8 cellular contexts compared by ENCODE assay signal in the genomic region with DNA sequence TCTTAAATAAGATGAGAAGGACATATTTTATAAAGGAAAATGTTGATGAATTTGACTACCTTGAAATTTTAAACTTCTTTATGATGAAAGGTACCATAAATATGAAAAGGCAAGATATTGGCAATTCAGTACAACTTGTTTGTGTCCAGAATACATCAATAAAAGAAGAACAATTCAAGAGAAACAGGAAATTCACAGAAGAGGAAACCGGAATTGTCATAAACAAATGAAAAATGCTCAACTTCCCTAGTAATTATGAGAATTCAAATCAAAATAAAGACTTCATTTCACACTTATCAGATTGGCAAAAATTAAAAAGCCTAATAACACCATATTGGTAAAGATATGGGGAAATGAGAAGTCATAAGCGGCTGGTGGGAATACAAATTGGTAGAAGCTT. TPM values are rescaled to one million over a fixed set of nuclear protein-coding genes. Genes with fewer than 3 reads are reported as not detected.
DNase-seq lines count a peak whose midpoint lies in the region; ATAC-seq and TF ChIP-seq lines count a peak whose summit lies in the region.

No MANE protein-coding gene starts in this region.

- H3K9me3 Mint-ChIP-seq in activated CD4-positive, alpha-beta T cell treated with anti-CD3 and anti-CD28 coated beads for 36 hours (ENCODE audit: low read depth), result no peaks in the 10 kb centered on the region

- H3K36me3 ChIP-seq in Panc1 (ENCODE audit: control insufficient read depth, insufficient read depth, low read length) (no peaks in the 10 kb centered on the region), esophagus muscularis mucosa (no peaks in the 10 kb centered on the region), smooth muscle cell (ENCODE audit: low read depth) (no peaks in the 10 kb centered on the region), esophagus squamous epithelium (no peaks in the 10 kb centered on the region)

- H3K4me2 ChIP-seq in smooth muscle cell, result peak overlapping the region; percentile 90

- intact Hi-C loops in activated CD4-positive, alpha-beta T cell treated with anti-CD3 and anti-CD28 coated beads for 36 hours (cut with DNase I, micrococcal nuclease), result no loop called here
- intact Hi-C loops in Panc1 (cut with micrococcal nuclease; ENCODE audit: unreplicated experiment) (loop anchor here (10.0 kb wide), 1 partner anchor 53 kb away; the partner anchor contains the start of gene WSB1), esophagus muscularis mucosa (cut with DNase I) (no loop called here), esophagus squamous epithelium (cut with DNase I) (no loop called here)

- TF ChIP-seq POLR2A in esophagus muscularis mucosa (IDR thresholded peaks at IDR 0.05; ENCODE audit: low read depth) (no peak), esophagus squamous epithelium (IDR thresholded peaks at IDR 0.05) (no peak)

- H4K20me1 ChIP-seq in smooth muscle cell (ENCODE audit: low read depth), result no peaks in the 10 kb centered on the region

- H3K27me3 ChIP-seq in Panc1 (ENCODE audit: control insufficient read depth, insufficient read depth, low read length) (no peaks in the 10 kb centered on the region), esophagus muscularis mucosa (no peaks in the 10 kb centered on the region), smooth muscle cell (ENCODE audit: low read depth) (no peaks in the 10 kb centered on the region), esophagus squamous epithelium (no peaks in the 10 kb centered on the region)

- H3K27ac ChIP-seq in Panc1 (ENCODE audit: low read length) (peak overlapping the region; percentile 70), esophagus muscularis mucosa (replicated peaks in 1 of 4) (peak overlapping the region in 3 of 4 donors; percentile 81 to 96 (median 88)), smooth muscle cell (ENCODE audit: low read depth) (peak overlapping the region; percentile 92), esophagus squamous epithelium (peak overlapping the region in 2 of 4 donors; percentile 89 to 93)

- H3K36me3 Mint-ChIP-seq in activated CD4-positive, alpha-beta T cell treated with anti-CD3 and anti-CD28 coated beads for 36 hours (ENCODE audit: low read depth), result peaks cover 4% of the 10 kb centered on the region

- in situ Hi-C loops in Panc1 (cut with HindIII; ENCODE audit: low pct_unique_long_range_greater_than_20kb, low sequenced_read_pairs), result loop anchor here (25.0 kb wide), 1 partner anchor 111 kb away; no protein-coding TSS in a partner anchor

- peaks cover 26% of the 10 kb centered on the region for H3K4me1 ChIP-seq in Panc1 (ENCODE audit: control insufficient read depth, insufficient read depth, low read length)
- H3K4me1 ChIP-seq in esophagus muscularis mucosa, result peaks cover 28 to 41% (median 29%) of the 10 kb centered on the region in 4 donors
- H3K4me1 ChIP-seq in smooth muscle cell (ENCODE audit: low read depth), result peaks cover 4% of the 10 kb centered on the region
- peaks cover 10 to 69% (median 18%) of the 10 kb centered on the region in 3 donors for H3K4me1 ChIP-seq in esophagus squamous epithelium

- H3K27ac Mint-ChIP-seq in activated CD4-positive, alpha-beta T cell treated with anti-CD3 and anti-CD28 coated beads for 36 hours, result peak overlapping the region; percentile 58

- peaks cover 46% of the 10 kb centered on the region for H3F3A ChIP-seq in smooth muscle cell (ENCODE audit: low read depth)

- WGBS in esophagus muscularis mucosa, result 72% methylated on average over 2 of the region's 2 CpGs
- 93% methylated on average over 2 of the region's 2 CpGs for WGBS in smooth muscle cell (ENCODE audit: low lambda C conversion rate)
- WGBS in esophagus squamous epithelium, 2 donors, result 53 to 73% methylated on average over 2 of the region's 2 CpGs

- peaks cover 20% of the 10 kb centered on the region for H3K4me1 Mint-ChIP-seq in activated CD4-positive, alpha-beta T cell treated with anti-CD3 and anti-CD28 coated beads for 36 hours

- H3K9me3 ChIP-seq in Panc1 (ENCODE audit: control insufficient read depth, insufficient read depth, low read depth, low read length) (no peaks in the 10 kb centered on the region), esophagus muscularis mucosa (no peaks in the 10 kb centered on the region), smooth muscle cell (replicated peaks; ENCODE audit: low read depth) (no peaks in the 10 kb centered on the region), esophagus squamous epithelium (no peaks in the 10 kb centered on the region)

- ATAC-seq in activated CD4-positive, alpha-beta T cell treated with anti-CD3 and anti-CD28 coated beads for 36 hours, result no peak
- ATAC-seq in Panc1, result no peak

- CTCF ChIA-PET in activated CD4-positive, alpha-beta T cell treated with anti-CD3 and anti-CD28 coated beads for 36 hours (lab: Charles Lee), result interaction anchor here (0.6 to 1.6 kb wide), 4 partner anchors 111 to 306 kb away, joined by 3 to 4 read pairs (median 3); no protein-coding TSS in a partner anchor
- CTCF ChIA-PET in Panc1 (lab: Charles Lee), result no interaction called here

- no peaks in the 10 kb centered on the region for H3K79me2 ChIP-seq in smooth muscle cell (ENCODE audit: low read depth)

- H3K4me3 ChIP-seq in Panc1 (ENCODE audit: low read depth in 2 of 2, low read length in 2 of 2) (peak overlapping the region; percentile 46 to 68), esophagus muscularis mucosa (no peak overlapping the region), smooth muscle cell (peak overlapping the region; percentile 53), esophagus squamous epithelium (peak overlapping the region in 1 of 4 donors; percentile 72)

- BruUV-seq in Panc1 (replicated peaks; lab: Mats Ljungman, UMichigan), result no TSS peak

- POLR2A ChIA-PET in activated CD4-positive, alpha-beta T cell treated with anti-CD3 and anti-CD28 coated beads for 36 hours (lab: Charles Lee), result no interaction called here
- POLR2A ChIA-PET in Panc1 (lab: Charles Lee), result interaction anchor here (0.7 kb wide), 1 partner anchor 112 kb away, joined by 3 read pairs; no protein-coding TSS in a partner anchor

- TF ChIP-seq CTCF in Panc1 (IDR thresholded peaks at IDR 0.05) (no peak), esophagus muscularis mucosa (IDR thresholded peaks at IDR 0.05) (no peak), smooth muscle cell (IDR thresholded peaks at IDR 0.05; ENCODE audit: borderline replicate concordance, insufficient read depth, poor library complexity, severe bottlenecking) (no peak), esophagus squamous epithelium (IDR thresholded peaks at IDR 0.05) (no peak)

- no peak for DNase-seq in activated CD4-positive, alpha-beta T cell treated with anti-CD3 and anti-CD28 coated beads for 36 hours
- no peak for DNase-seq in activated CD4-positive, alpha-beta T cell treated with anti-CD3 and anti-CD28 coated beads for 1 hour
- DNase-seq in Panc1 (ENCODE audit: low read depth, low spot score) (no peak), esophagus muscularis mucosa (ENCODE audit: extremely low spot score) (no peak), smooth muscle cell (lab: John Stamatoyannopoulos, UW; ENCODE audit: unreplicated experiment) (no peak), COR-L47 (lab: John Stamatoyannopoulos, UW) (no peak), esophagus squamous epithelium (lab: John Stamatoyannopoulos, UW) (no peak), T-helper 9 cell (no peak)

- peaks cover 2% of the 10 kb centered on the region for H3K27me3 Mint-ChIP-seq in activated CD4-positive, alpha-beta T cell treated with anti-CD3 and anti-CD28 coated beads for 36 hours

- H3K4me3 Mint-ChIP-seq in activated CD4-positive, alpha-beta T cell treated with anti-CD3 and anti-CD28 coated beads for 36 hours, result peak overlapping the region; percentile 64

- TF ChIP-seq EP300 in esophagus muscularis mucosa (IDR thresholded peaks at IDR 0.05), result no peak

- H2AFZ ChIP-seq in smooth muscle cell (ENCODE audit: low read depth), result no peak overlapping the region

- H3K9ac ChIP-seq in smooth muscle cell (ENCODE audit: low read depth), result no peak overlapping the region

RNA-seq across cellular contexts. Expression of gene WSB1, which starts 54.3 kb away (rescaled TPM):
- total RNA-seq in activated CD4-positive, alpha-beta T cell treated with anti-CD3 and anti-CD28 coated beads for 36 hours, result 100 to 1,000 TPM; 145 to 190 TPM
- total RNA-seq in Panc1 (2021; ENCODE audit: unreplicated experiment) (114 TPM), esophagus muscularis mucosa (100 to 1,000 TPM in 3 of 4 donors, 10 to 100 TPM in 1; 84.1 to 125 (median 118) TPM), smooth muscle cell (256 and 329 TPM in 2 replicates), esophagus squamous epithelium (100 to 1,000 TPM in 1 of 4 donors, 10 to 100 TPM in 3; 27.9 to 112 (median 62.8) TPM)
- 50.3 TPM for polyA plus RNA-seq in Panc1 (2012; ENCODE audit: insufficient read length)
- 156 and 249 TPM in 2 replicates for polyA plus RNA-seq in smooth muscle cell

Comparison
In these comparisons a context has a peak if more than half of its experiments do, and no peak if none do; other contexts are left out.
1. H3K4me3 ChIP-seq: peak in Panc1 (2 of 2) and smooth muscle cell (single experiment); none in esophagus muscularis mucosa (0 of 4).